10 cellular contexts compared by ENCODE assay signal in genomic region chr22:32558681-32559355, GRCh38.
A peak's percentile ranks its signal among the peaks of the same experiment; 100 is the strongest.
DNase-seq lines count a peak whose midpoint lies in the region; ATAC-seq and TF ChIP-seq lines count a peak whose summit lies in the region.
"Had no signal": no experiment of that assay in that cellular context is flagged by ENCODE, and none has a peak within 500 bp of the region (broad histone marks: within the 10 kb centered on the region; RNA-seq: fewer than 3 reads in every experiment).

No MANE protein-coding gene starts in this region.

- H3K9me3 Mint-ChIP-seq in endodermal cell, result no peaks in the 10 kb centered on the region
- H3K9me3 Mint-ChIP-seq in stimulated activated memory B cell treated with anti-CD40 and anti-IgM and Interleukin-4, amounts not matched to agents 10 μg/mL and 1 μg/mL and 100 μg/mL, for 72 hours, result no peaks in the 10 kb centered on the region
- H3K9me3 Mint-ChIP-seq: activated T-cell treated with anti-CD3 and anti-CD28 coated beads, Interleukin-2, amount 50 U/mL, for 72 hours had no signal

- H3K27me3 ChIP-seq in PC-3 (ENCODE audit: low read length) (no peaks in the 10 kb centered on the region), endodermal cell (ENCODE audit: control insufficient read depth, insufficient read depth, low read length, poor library complexity, severe bottlenecking) (no peaks in the 10 kb centered on the region)

- no peak overlapping the region for H3K4me3 Mint-ChIP-seq in endodermal cell
- H3K4me3 Mint-ChIP-seq in stimulated activated memory B cell treated with anti-CD40 and anti-IgM and Interleukin-4, amounts not matched to agents 10 μg/mL and 1 μg/mL and 100 μg/mL, for 72 hours, result no peak overlapping the region
- H3K4me3 Mint-ChIP-seq: activated T-cell treated with anti-CD3 and anti-CD28 coated beads, Interleukin-2, amount 50 U/mL, for 72 hours had no signal

- H3F3A ChIP-seq in PC-3 (ENCODE audit: low read length, unreplicated experiment), result no peaks in the 10 kb centered on the region

- H3K9me2 ChIP-seq in PC-3 (replicated peaks; ENCODE audit: low read length), result no peaks in the 10 kb centered on the region

- no peaks in the 10 kb centered on the region for H4K20me1 ChIP-seq in PC-3 (ENCODE audit: low read length)

- H3K4me2 ChIP-seq in PC-3 (ENCODE audit: low read length), result 0 out of 2 replicates have a peak overlapping the region, but pooled peaks have one; percentile 44

- H3K9me3 ChIP-seq in PC-3 (ENCODE audit: low read length) (no peaks in the 10 kb centered on the region), endodermal cell (ENCODE audit: control insufficient read depth, low read length) (no peaks in the 10 kb centered on the region)

- BruUV-seq in PC-3 (replicated peaks; lab: Mats Ljungman, UMichigan), result no TSS peak

- POLR2A ChIA-PET in PC-3 (lab: Charles Lee; ENCODE audit: unreplicated experiment), result no interaction called here

- peaks cover 18% of the 10 kb centered on the region for H3K4me1 ChIP-seq in PC-3 (ENCODE audit: insufficient read depth, low read length)
- H3K4me1 ChIP-seq in endodermal cell (ENCODE audit: control insufficient read depth, insufficient read depth, low read length), result no peaks in the 10 kb centered on the region

- H3K27ac Mint-ChIP-seq in endodermal cell, result no peak overlapping the region
- no peak overlapping the region for H3K27ac Mint-ChIP-seq in stimulated activated memory B cell treated with anti-CD40 and anti-IgM and Interleukin-4, amounts not matched to agents 10 μg/mL and 1 μg/mL and 100 μg/mL, for 72 hours
- H3K27ac Mint-ChIP-seq: activated T-cell treated with anti-CD3 and anti-CD28 coated beads, Interleukin-2, amount 50 U/mL, for 72 hours had no signal

- H3K79me2 ChIP-seq in PC-3 (ENCODE audit: low read length), result no peaks in the 10 kb centered on the region

- DNase-seq in AG20443 (ENCODE audit: low spot score) (peak; percentile 91), PC-3 (peak; percentile 84), occipital lobe (lab: John Stamatoyannopoulos, UW) (peak; percentile 12), endodermal cell (no peak), GM19238 (ENCODE audit: insufficient read length, low spot score) (no peak), NCI-H748 treated with DMSO at 0.1 percent for 48 hours (lab: John Stamatoyannopoulos, UW) (no peak)
- DNase-seq: SHP77 treated with DMSO at 0.1 percent for 48 hours had no signal

- WGBS in endodermal cell (ENCODE audit: insufficient coverage in 1 of 2, insufficient read length in 1 of 2), 2 experiments, result 95 to 100% methylated on average over 1 to 6 of the region's 7 CpGs

- H3K27ac ChIP-seq in PC-3 (ENCODE audit: low read length) (no peak overlapping the region), endodermal cell (ENCODE audit: low read depth, low read length) (no peak overlapping the region)

- TF ChIP-seq CTCF in PC-3 (conservative IDR thresholded peaks at IDR 0.05; ENCODE audit: low read depth, low read length), result no peak
- no peak for TF ChIP-seq CTCF in endodermal cell (conservative IDR thresholded peaks at IDR 0.05)

- H3K4me3 ChIP-seq in PC-3 (ENCODE audit: low read length) (no peak overlapping the region), endodermal cell (ENCODE audit: low read length) (no peak overlapping the region)

- H2AFZ ChIP-seq in PC-3 (ENCODE audit: low read length), result no peak overlapping the region

- no peaks in the 10 kb centered on the region for H3K36me3 Mint-ChIP-seq in endodermal cell (ENCODE audit: low read depth)
- no peaks in the 10 kb centered on the region for H3K36me3 Mint-ChIP-seq in stimulated activated memory B cell treated with anti-CD40 and anti-IgM and Interleukin-4, amounts not matched to agents 10 μg/mL and 1 μg/mL and 100 μg/mL, for 72 hours

- intact Hi-C loops in PC-3 (cut with micrococcal nuclease), result no loop called here

- H3K9ac ChIP-seq in PC-3 (ENCODE audit: low read length) (no peak overlapping the region), endodermal cell (ENCODE audit: extremely low read depth, low read length, poor library complexity, severe bottlenecking) (no peak overlapping the region)

- no peaks in the 10 kb centered on the region for H3K4me1 Mint-ChIP-seq in endodermal cell
- no peaks in the 10 kb centered on the region for H3K4me1 Mint-ChIP-seq in stimulated activated memory B cell treated with anti-CD40 and anti-IgM and Interleukin-4, amounts not matched to agents 10 μg/mL and 1 μg/mL and 100 μg/mL, for 72 hours

- ATAC-seq in PC-3 (peak; percentile 99), esophagus mucosa (peak; percentile 94)
- no peak for ATAC-seq in stimulated activated memory B cell treated with anti-CD40 and anti-IgM and Interleukin-4, amounts not matched to agents 10 μg/mL and 1 μg/mL and 100 μg/mL, for 72 hours
- ATAC-seq: activated T-cell treated with anti-CD3 and anti-CD28 coated beads, Interleukin-2, amount 50 U/mL, for 72 hours had no signal

- H3K27me3 Mint-ChIP-seq in endodermal cell (ENCODE audit: insufficient read depth), result no peaks in the 10 kb centered on the region
- peaks cover 30% of the 10 kb centered on the region for H3K27me3 Mint-ChIP-seq in stimulated activated memory B cell treated with anti-CD40 and anti-IgM and Interleukin-4, amounts not matched to agents 10 μg/mL and 1 μg/mL and 100 μg/mL, for 72 hours

- CTCF ChIA-PET in PC-3 (lab: Charles Lee), result no interaction called here

- H3K36me3 ChIP-seq in PC-3 (ENCODE audit: low read depth, low read length) (no peaks in the 10 kb centered on the region), endodermal cell (ENCODE audit: control insufficient read depth, insufficient read depth, low read length) (no peaks in the 10 kb centered on the region)

Comparison
In these comparisons a context has a peak if more than half of its experiments do, and no peak if none do; other contexts are left out.
1. DNase-seq: peak in AG20443 (single experiment), PC-3 (single experiment) and occipital lobe (single experiment); none in endodermal cell (single experiment), GM19238 (single experiment) and NCI-H748 treated with DMSO at 0.1 percent for 48 hours (single experiment).